Comparison of ENCODE assay signal across 32 cellular contexts in genomic region chr18:576924-577323, GRCh38. TPM values are rescaled to one million over a fixed set of nuclear protein-coding genes. Genes with fewer than 3 reads are reported as not detected.
"Had no signal": no experiment of that assay in that cellular context is flagged by ENCODE, and none has a peak within 500 bp of the region (broad histone marks: within the 10 kb centered on the region; RNA-seq: fewer than 3 reads in every experiment).

No MANE protein-coding gene starts in this region.

- H3K27me3 ChIP-seq: colonic mucosa, esophagus squamous epithelium, gastrocnemius medialis, left lung had no signal

- H3K4me3 Mint-ChIP-seq: dendritic cell treated with granulocyte-macrophage colony-stimulating factor and Interleukin-4, amounts not matched to agents 40 ng/mL and 50 ng/mL, for 4 days; effector memory CD8-positive, alpha-beta T cell; endodermal cell; mesothelial cell of epicardium had no signal

- H3K27ac ChIP-seq: colonic mucosa, epithelial cell of prostate, esophagus squamous epithelium, gastrocnemius medialis, heart right ventricle, left lung, lower lobe of right lung had no signal

- H3K27ac Mint-ChIP-seq: dendritic cell treated with granulocyte-macrophage colony-stimulating factor and Interleukin-4, amounts not matched to agents 40 ng/mL and 50 ng/mL, for 4 days; effector memory CD8-positive, alpha-beta T cell; endodermal cell; mesothelial cell of epicardium had no signal

- H3K36me3 ChIP-seq: colonic mucosa, esophagus squamous epithelium, gastrocnemius medialis, heart right ventricle, left lung, lower lobe of right lung had no signal

- DNase-seq: colonic mucosa; cortex of kidney; effector CD8-positive, alpha-beta T cell; effector memory CD8-positive, alpha-beta T cell; endodermal cell; erythroblast; esophagus squamous epithelium; foreskin fibroblast; foreskin melanocyte; gastrocnemius medialis; glutamatergic neuron; head of caudate nucleus; heart right ventricle; hippocampal formation; left cardiac atrium; left lung; left ventricle myocardium superior; lower lobe of right lung; mucosa of descending colon had no signal

- H3K4me3 ChIP-seq: colonic mucosa, esophagus squamous epithelium, gastrocnemius medialis, heart right ventricle, left lung, lower lobe of right lung, mucosa of descending colon had no signal

- ATAC-seq: effector memory CD8-positive, alpha-beta T cell; esophagus mucosa; gastrocnemius medialis; left cardiac atrium; left lung; left ventricle myocardium superior; lower lobe of right lung; mucosa of descending colon had no signal

- H3K36me3 Mint-ChIP-seq: mesothelial cell of epicardium had no signal

- H3K9me3 ChIP-seq: colonic mucosa, esophagus squamous epithelium, gastrocnemius medialis, heart right ventricle, left lung, lower lobe of right lung, mucosa of descending colon had no signal

- H3K4me1 ChIP-seq: colonic mucosa, gastrocnemius medialis, lower lobe of right lung had no signal

- FAIRE-seq: endometrium, islet of Langerhans, keratinocyte had no signal

- H3K9me3 Mint-ChIP-seq: dendritic cell treated with granulocyte-macrophage colony-stimulating factor and Interleukin-4, amounts not matched to agents 40 ng/mL and 50 ng/mL, for 4 days; effector memory CD8-positive, alpha-beta T cell had no signal

RNA-seq across cellular contexts. Expression of gene CETN1, which starts 3.3 kb away (rescaled TPM):
- total RNA-seq: colonic mucosa, dermis microvascular lymphatic vessel endothelial cell, endodermal cell, esophagus mucosa, esophagus squamous epithelium, gastrocnemius medialis, glomerular endothelial cell, heart right ventricle, kidney epithelial cell, left cardiac atrium, left lung, left ventricle myocardium superior, lower leg skin, lower lobe of right lung, lung microvascular endothelial cell, mesenteric fat pad, mesothelial cell of epicardium, mucosa of descending colon had no signal
- polyA plus RNA-seq: heart right ventricle, keratinocyte had no signal

RNA-seq across cellular contexts. Expression of gene CLUL1, which starts 19.9 kb away (rescaled TPM):
- total RNA-seq: colonic mucosa, dermis microvascular lymphatic vessel endothelial cell, glomerular endothelial cell, heart right ventricle, left ventricle myocardium superior, lung microvascular endothelial cell, mesenteric fat pad, mucosa of descending colon had no signal
- polyA plus RNA-seq: heart right ventricle had no signal
